Comparison of ENCODE assay signal across 1 cellular context in genomic region chr16:71610447-71610846, GRCh38.
TF ChIP-seq lines count a peak whose summit lies in the region.

No MANE protein-coding gene starts in this region.

TF ChIP-seq in GM12878, 131 proteins besides CTCF, POLR2A, EP300 and RAD21:
- TF ChIP-seq ZBED1 (IDR thresholded peaks at IDR 0.05; ENCODE audit: borderline replicate concordance) (no peak), E2F4 (IDR thresholded peaks at IDR 0.05; ENCODE audit: low read depth, low read length) (no peak), ZNF24 (IDR thresholded peaks at IDR 0.05) (no peak), ETV6 (conservative IDR thresholded peaks at IDR 0.05 in 1 of 2, IDR thresholded peaks at IDR 0.05 in 1 of 2; ENCODE audit: borderline replicate concordance in 1 of 2, low read depth in 1 of 2) (no peak), FOXK2 (IDR thresholded peaks at IDR 0.05) (no peak), POLR2AphosphoS2 (IDR thresholded peaks at IDR 0.05; ENCODE audit: low read depth, low read length) (no peak), ZBTB33 (IDR thresholded peaks at IDR 0.05) (no peak), CREB1 (IDR thresholded peaks at IDR 0.05; ENCODE audit: low read depth) (no peak), IRF5 (IDR thresholded peaks at IDR 0.05; ENCODE audit: borderline replicate concordance) (no peak), TCF12 (IDR thresholded peaks at IDR 0.05; ENCODE audit: low read depth, low read length) (no peak), ZNF622 (IDR thresholded peaks at IDR 0.05) (no peak), BCL3 (IDR thresholded peaks at IDR 0.05; ENCODE audit: borderline replicate concordance, insufficient read depth, low read depth, low read length, poor library complexity, severe bottlenecking) (no peak), ZNF217 (IDR thresholded peaks at IDR 0.05) (no peak), USF2 (IDR thresholded peaks at IDR 0.05; ENCODE audit: borderline replicate concordance, low read depth, low read length) (no peak), STAT1 (conservative IDR thresholded peaks at IDR 0.05) (no peak), DPF2 (IDR thresholded peaks at IDR 0.05) (no peak), YBX1 (IDR thresholded peaks at IDR 0.05) (no peak)
TF ChIP-seq in GM12878: peak in this region for 0.
